In genomic region chr22:36326178-36327161, GRCh38 we compare ENCODE assay signal across 9 cellular contexts.
DNase-seq lines count a peak whose midpoint lies in the region; ATAC-seq and TF ChIP-seq lines count a peak whose summit lies in the region.
"Had no signal": no experiment of that assay in that cellular context is flagged by ENCODE, and none has a peak within 500 bp of the region (broad histone marks: within the 10 kb centered on the region; RNA-seq: fewer than 3 reads in every experiment).

No MANE protein-coding gene starts in this region.

- no peak overlapping the region for H4K91ac ChIP-seq in neuronal stem cell (ENCODE audit: low read depth, low read length, poor library complexity)

- peaks cover 100% of the 10 kb centered on the region for H3K36me3 Mint-ChIP-seq in effector memory CD8-positive, alpha-beta T cell (ENCODE audit: insufficient read depth)

- H2AK5ac ChIP-seq in neuronal stem cell (ENCODE audit: low read depth, low read length), result no peak overlapping the region

- TF ChIP-seq CTCF in left ventricle myocardium inferior (IDR thresholded peaks at IDR 0.05; ENCODE audit: borderline replicate concordance), result peak; percentile 24

- H3K18ac ChIP-seq in neuronal stem cell (ENCODE audit: low read length), result peak overlapping the region; percentile 25

- H2BK5ac ChIP-seq in neuronal stem cell (ENCODE audit: low read length), result no peak overlapping the region

- H3K27me3 ChIP-seq in left ventricle myocardium inferior (ENCODE audit: low read depth) (no peaks in the 10 kb centered on the region), neuronal stem cell (ENCODE audit: control insufficient read depth in 3 of 3, insufficient read depth in 3 of 3, low read depth in 1 of 3, low read length in 3 of 3) (no peaks in the 10 kb centered on the region)

- no peak overlapping the region for H3K14ac ChIP-seq in neuronal stem cell (ENCODE audit: low read length)

- H3K9me3 Mint-ChIP-seq in effector memory CD8-positive, alpha-beta T cell, result no peaks in the 10 kb centered on the region

- no peak for DNase-seq in left ventricle myocardium inferior
- no peak for DNase-seq in Right ventricle myocardium inferior (ENCODE audit: missing footprints)
- no peak for DNase-seq in effector memory CD8-positive, alpha-beta T cell
- no peak for DNase-seq in neuronal stem cell (ENCODE audit: low spot score)
- no peak for DNase-seq in sciatic nerve (ENCODE audit: low spot score)
- DNase-seq in AG08395 (ENCODE audit: low spot score), result no peak
- no peak for DNase-seq in HuH-7 (ENCODE audit: low spot score)
- DNase-seq: NCI-H1694 had no signal

- H3K4me2 ChIP-seq in neuronal stem cell (ENCODE audit: insufficient read depth, low read length, poor library complexity, severe bottlenecking), result no peak overlapping the region

- no CpG with 5 or more reads among the region's 20 CpGs for WGBS in neuronal stem cell (ENCODE audit: extremely low coverage in 2 of 2, insufficient read length in 2 of 2, insufficient replicate concordance in 1 of 2), 2 donors

- H3K9me3 ChIP-seq in left ventricle myocardium inferior (replicated peaks), result no peaks in the 10 kb centered on the region
- H3K9me3 ChIP-seq in neuronal stem cell (replicated peaks in 1 of 2; ENCODE audit: control insufficient read depth in 2 of 2, insufficient read depth in 1 of 2, low read depth in 1 of 2, low read length in 2 of 2), result no peaks in the 10 kb centered on the region

- H3K36me3 ChIP-seq in left ventricle myocardium inferior (peaks cover 57% of the 10 kb centered on the region), neuronal stem cell (replicated peaks in 1 of 2; ENCODE audit: control insufficient read depth in 2 of 2, insufficient read depth in 2 of 2, low read length in 2 of 2) (peaks cover 46 to 90% of the 10 kb centered on the region in 2 donors)

- no peak for ATAC-seq in Right ventricle myocardium inferior
- ATAC-seq in effector memory CD8-positive, alpha-beta T cell (replicated peaks), result no peak
- ATAC-seq in HG03521 (IDR thresholded peaks at IDR 0.05; ENCODE audit: unreplicated experiment), result no peak
- no peak for ATAC-seq in sciatic nerve

- peak overlapping the region; percentile 96 to 99 for H3K27ac Mint-ChIP-seq in effector memory CD8-positive, alpha-beta T cell

- no peak overlapping the region for H3K4me3 Mint-ChIP-seq in effector memory CD8-positive, alpha-beta T cell

- H2BK120ac ChIP-seq in neuronal stem cell (ENCODE audit: low read depth, low read length), result no peak overlapping the region

- H3K4me3 ChIP-seq in left ventricle myocardium inferior (no peak overlapping the region), neuronal stem cell (ENCODE audit: low read length in 2 of 2) (no peak overlapping the region)

- peak overlapping the region; percentile 53 for H3K9ac ChIP-seq in neuronal stem cell (ENCODE audit: low read depth, low read length, poor library complexity)

- no peak overlapping the region for H4K8ac ChIP-seq in neuronal stem cell (ENCODE audit: low read depth, low read length)

- H3K27ac ChIP-seq in left ventricle myocardium inferior (replicated peaks) (peak overlapping the region; percentile 100), neuronal stem cell (replicated peaks; ENCODE audit: low read length) (no peak overlapping the region)

- intact Hi-C loops in left ventricle myocardium inferior (cut with micrococcal nuclease) (no loop called here), Right ventricle myocardium inferior (cut with DNase I) (no loop called here), sciatic nerve (cut with DNase I) (no loop called here)

- H3K23ac ChIP-seq in neuronal stem cell (ENCODE audit: low read depth, low read length, poor library complexity), result no peak overlapping the region

- peaks cover 21% of the 10 kb centered on the region for H3K79me1 ChIP-seq in neuronal stem cell (ENCODE audit: low read depth, low read length)

- H2BK15ac ChIP-seq in neuronal stem cell (ENCODE audit: low read length), result no peak overlapping the region

- H3K4me1 Mint-ChIP-seq in effector memory CD8-positive, alpha-beta T cell (ENCODE audit: low read depth in 2 of 2), result peaks cover 51 to 52% of the 10 kb centered on the region in 2 donors

- H3K4ac ChIP-seq in neuronal stem cell (ENCODE audit: low read length), result no peak overlapping the region

- no peak overlapping the region for H2AFZ ChIP-seq in neuronal stem cell (ENCODE audit: low read length)

- H3K27me3 Mint-ChIP-seq in effector memory CD8-positive, alpha-beta T cell, result no peaks in the 10 kb centered on the region

- H3K4me1 ChIP-seq in left ventricle myocardium inferior (peaks cover 98% of the 10 kb centered on the region), neuronal stem cell (ENCODE audit: control insufficient read depth in 2 of 2, insufficient read depth in 1 of 2, low read depth in 1 of 2, low read length in 2 of 2) (peaks cover 33 to 35% of the 10 kb centered on the region in 2 donors)

- no peak overlapping the region for H2BK12ac ChIP-seq in neuronal stem cell (ENCODE audit: low read length)
